ENCODE assay signal across 10 cellular contexts in the genomic region with DNA sequence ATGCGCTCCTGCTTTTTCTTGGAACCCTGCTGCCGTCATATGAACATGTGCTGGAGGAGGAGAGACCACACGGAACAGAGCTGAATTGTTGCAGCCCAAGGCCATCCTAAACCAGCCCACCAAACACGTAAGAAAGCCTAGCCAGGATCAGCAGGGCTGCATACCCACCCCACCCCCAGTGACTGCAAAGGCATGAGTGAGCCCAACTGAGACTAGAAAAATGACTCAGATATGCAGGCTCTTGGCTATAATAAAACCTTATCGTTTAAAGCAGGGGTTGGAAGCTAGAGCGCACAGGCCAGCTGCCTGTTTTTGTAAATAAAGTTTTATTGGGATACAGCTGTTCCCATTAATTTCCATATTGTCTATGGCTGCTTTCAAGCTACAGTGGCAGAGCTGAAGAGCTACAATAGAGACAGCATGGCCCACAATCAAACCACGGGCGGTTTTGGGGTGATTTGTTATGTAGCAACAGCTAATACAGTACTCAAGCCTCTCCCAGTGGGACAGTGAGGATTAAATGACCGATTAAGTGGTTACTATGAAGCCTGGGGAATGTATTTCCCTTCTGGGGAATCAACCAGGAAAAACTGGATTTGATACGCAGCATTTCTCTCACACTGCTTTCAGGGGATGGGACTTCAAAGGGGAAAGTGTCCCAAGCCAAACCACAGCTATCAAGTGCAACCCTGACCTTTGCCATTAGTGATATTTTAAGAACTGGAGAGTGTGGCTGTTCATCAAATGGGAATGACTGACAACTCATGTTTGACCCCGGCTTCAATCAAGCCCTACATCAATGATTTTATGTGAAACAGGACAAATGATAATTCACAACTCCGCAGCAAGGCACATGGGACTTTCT. TPM values are rescaled to one million over a fixed set of nuclear protein-coding genes. Genes with fewer than 3 reads are reported as not detected.
A peak's percentile ranks its signal among the peaks of the same experiment; 100 is the strongest.
DNase-seq lines count a peak whose midpoint lies in the region; ATAC-seq and TF ChIP-seq lines count a peak whose summit lies in the region.
"Had no signal": no experiment of that assay in that cellular context is flagged by ENCODE, and none has a peak within 500 bp of the region (broad histone marks: within the 10 kb centered on the region; RNA-seq: fewer than 3 reads in every experiment).

No MANE protein-coding gene starts in this region.

- no TSS peak for BruUV-seq in Panc1 (replicated peaks; lab: Mats Ljungman, UMichigan)

- intact Hi-C loops in Panc1 (cut with micrococcal nuclease; ENCODE audit: unreplicated experiment) (loop anchor here (10.0 kb wide), 1 partner anchor 128 kb away; no protein-coding TSS in a partner anchor), psoas muscle (cut with DNase I) (no loop called here), aorta (cut with DNase I) (no loop called here)
- intact Hi-C loops in activated CD4-positive, alpha-beta T cell treated with anti-CD3 and anti-CD28 coated beads for 36 hours (cut with DNase I, micrococcal nuclease) = loop anchor here in 1 of 2 experiments (5.0 kb wide), 1 partner anchor 50 kb away; no protein-coding TSS in a partner anchor

- H3K4me3 Mint-ChIP-seq in activated CD4-positive, alpha-beta T cell treated with anti-CD3 and anti-CD28 coated beads for 36 hours = no peak overlapping the region
- H3K4me3 Mint-ChIP-seq: WTC11 had no signal

- ATAC-seq in Panc1 (peak; percentile 15), psoas muscle (no peak), aorta (ENCODE audit: low FRiP score) (no peak), GM21576 (IDR thresholded peaks at IDR 0.05; ENCODE audit: unreplicated experiment) (no peak), GM18858 (IDR thresholded peaks at IDR 0.05; ENCODE audit: unreplicated experiment) (no peak)
- no peak for ATAC-seq in activated CD4-positive, alpha-beta T cell treated with anti-CD3 and anti-CD28 coated beads for 36 hours
- ATAC-seq: WTC11 had no signal

- peaks cover 13% of the 10 kb centered on the region for H3K4me1 Mint-ChIP-seq in activated CD4-positive, alpha-beta T cell treated with anti-CD3 and anti-CD28 coated beads for 36 hours

- H3K4me1 ChIP-seq in Panc1 (ENCODE audit: control insufficient read depth, insufficient read depth, low read length) (peaks cover 58% of the 10 kb centered on the region), psoas muscle (peaks cover 74% of the 10 kb centered on the region), aorta (ENCODE audit: control insufficient read depth in 1 of 2, insufficient read depth in 2 of 2, low read length in 2 of 2) (peaks cover 0 to 6% of the 10 kb centered on the region in 2 donors)

- CTCF ChIA-PET in Panc1 (lab: Charles Lee) = interaction anchor here (0.6 to 0.7 kb wide), 3 partner anchors 20 to 45 kb away, joined by 3 to 5 read pairs (median 4); no protein-coding TSS in a partner anchor
- CTCF ChIA-PET in activated CD4-positive, alpha-beta T cell treated with anti-CD3 and anti-CD28 coated beads for 36 hours (lab: Charles Lee) = interaction anchor here (0.6 to 0.8 kb wide), 3 partner anchors 21 to 471 kb away, joined by 3 to 4 read pairs (median 3); partner anchors contain the start of gene TOMM5

- WGBS in psoas muscle, 3 donors = 68 to 80% (median 69%) methylated on average over 12 of the region's 12 CpGs
- WGBS in aorta, 2 donors = 52 to 58% methylated on average over 12 of the region's 12 CpGs

- H3K4me3 ChIP-seq in Panc1 (ENCODE audit: low read depth in 2 of 2, low read length in 2 of 2) (peak overlapping the region; percentile 82 to 93), fibroblast of mammary gland (ENCODE audit: control insufficient read depth, low read depth, low read length) (no peak overlapping the region), psoas muscle (no peak overlapping the region), aorta (ENCODE audit: low read length in 2 of 2) (no peak overlapping the region)

- H3K9me3 Mint-ChIP-seq in activated CD4-positive, alpha-beta T cell treated with anti-CD3 and anti-CD28 coated beads for 36 hours (ENCODE audit: low read depth) = no peaks in the 10 kb centered on the region
- H3K9me3 Mint-ChIP-seq: WTC11 had no signal

- H3K27ac ChIP-seq in Panc1 (ENCODE audit: low read length) (peak overlapping the region; percentile 89), psoas muscle (peak overlapping the region; percentile 41), aorta (ENCODE audit: low read depth in 1 of 2, low read length in 2 of 2) (peak overlapping the region in 1 of 2 donors; percentile 17)

- no peak overlapping the region for H3K27ac Mint-ChIP-seq in activated CD4-positive, alpha-beta T cell treated with anti-CD3 and anti-CD28 coated beads for 36 hours

- TF ChIP-seq CTCF in Panc1 (IDR thresholded peaks at IDR 0.05) = no peak
- TF ChIP-seq CTCF in fibroblast of mammary gland (conservative IDR thresholded peaks at IDR 0.05; ENCODE audit: control insufficient read depth, insufficient read depth, low read depth, low read length) = no peak
- no peak for TF ChIP-seq CTCF in psoas muscle (IDR thresholded peaks at IDR 0.05)

- no peaks in the 10 kb centered on the region for H3K36me3 Mint-ChIP-seq in activated CD4-positive, alpha-beta T cell treated with anti-CD3 and anti-CD28 coated beads for 36 hours (ENCODE audit: low read depth)
- H3K36me3 Mint-ChIP-seq: WTC11 had no signal

- no peaks in the 10 kb centered on the region for H3K9me3 ChIP-seq in Panc1 (ENCODE audit: control insufficient read depth, insufficient read depth, low read depth, low read length)
- H3K9me3 ChIP-seq in psoas muscle = no peaks in the 10 kb centered on the region
- no peaks in the 10 kb centered on the region for H3K9me3 ChIP-seq in aorta (ENCODE audit: control insufficient read depth, low read length)

- peaks cover 7% of the 10 kb centered on the region for H3K27me3 Mint-ChIP-seq in activated CD4-positive, alpha-beta T cell treated with anti-CD3 and anti-CD28 coated beads for 36 hours

- H3K27me3 ChIP-seq in Panc1 (ENCODE audit: control insufficient read depth, insufficient read depth, low read length) (no peaks in the 10 kb centered on the region), psoas muscle (ENCODE audit: insufficient read depth in 3 of 3, low read length in 2 of 3) (no peaks in the 10 kb centered on the region), aorta (ENCODE audit: control insufficient read depth in 1 of 2, insufficient read depth in 2 of 2, low read length in 1 of 2) (no peaks in the 10 kb centered on the region)

- H3K36me3 ChIP-seq in Panc1 (ENCODE audit: control insufficient read depth, insufficient read depth, low read length) (peaks cover 5% of the 10 kb centered on the region), psoas muscle (ENCODE audit: insufficient read depth in 1 of 2, low read depth in 1 of 2) (no peaks in the 10 kb centered on the region), aorta (ENCODE audit: control insufficient read depth in 1 of 2, insufficient read depth in 2 of 2, low read length in 1 of 2) (no peaks in the 10 kb centered on the region)

- in situ Hi-C loops in Panc1 (cut with HindIII; ENCODE audit: low pct_unique_long_range_greater_than_20kb, low sequenced_read_pairs) = no loop called here

- POLR2A ChIA-PET in Panc1 (lab: Charles Lee) = interaction anchor here (0.7 kb wide), 1 partner anchor 36 kb away, joined by 10 read pairs; no protein-coding TSS in a partner anchor
- POLR2A ChIA-PET in activated CD4-positive, alpha-beta T cell treated with anti-CD3 and anti-CD28 coated beads for 36 hours (lab: Charles Lee) = no interaction called here

- DNase-seq in EL (peak; percentile 82), Panc1 (ENCODE audit: low read depth, low spot score) (no peak), fibroblast of mammary gland (ENCODE audit: low read depth) (peak; percentile 66), psoas muscle (no peak), aorta (no peak)
- DNase-seq in activated CD4-positive, alpha-beta T cell treated with anti-CD3 and anti-CD28 coated beads for 36 hours = no peak
- DNase-seq: activated gamma-delta T cell treated with Interleukin-2 at 50 U/mL for 16 hours had no signal

RNA-seq across cellular contexts. Expression of gene SHB, which starts 6.3 kb away (rescaled TPM):
- total RNA-seq in Panc1 (2021; ENCODE audit: unreplicated experiment) (59.9 TPM), psoas muscle (10 to 100 TPM in 2 of 4 donors, 1 to 10 TPM in 2; 4.8 to 26.2 (median 12.4) TPM), aorta (10 to 100 TPM; 28.7 to 29.3 TPM)
- polyA plus RNA-seq in Panc1 (2012; ENCODE audit: insufficient read length) = 63.1 TPM
- polyA plus RNA-seq in psoas muscle (10 to 100 TPM in 1 of 3 donors, 1 to 10 TPM in 2; 4.0 to 30.7 (median 5.1) TPM), aorta (1 to 10 TPM; 3.5 to 5.7 TPM)
- total RNA-seq in activated CD4-positive, alpha-beta T cell treated with anti-CD3 and anti-CD28 coated beads for 36 hours = 1 to 10 TPM; 1.2 to 1.3 TPM

Comparison
In these comparisons a context has a peak if more than half of its experiments do, and no peak if none do; other contexts are left out.
1. DNase-seq: peak in EL (single experiment) and fibroblast of mammary gland (single experiment); none in Panc1 (single experiment), psoas muscle (0 of 2), aorta (0 of 2) and activated CD4-positive, alpha-beta T cell treated with anti-CD3 and anti-CD28 coated beads for 36 hours (single experiment).
2. H3K4me3 ChIP-seq: peak in Panc1 (2 of 2); none in fibroblast of mammary gland (single experiment), psoas muscle (single experiment) and aorta (0 of 2).